Comparison of ENCODE assay signal across 9 cellular contexts in genomic region chr20:50380697-50381040, GRCh38.
DNase-seq lines count a peak whose midpoint lies in the region; ATAC-seq and TF ChIP-seq lines count a peak whose summit lies in the region.
"Had no signal": no experiment of that assay in that cellular context is flagged by ENCODE, and none has a peak within 500 bp of the region (broad histone marks: within the 10 kb centered on the region; RNA-seq: fewer than 3 reads in every experiment).

No MANE protein-coding gene starts in this region.

- H3K36me3 ChIP-seq in liver (ENCODE audit: control insufficient read depth in 4 of 4, insufficient read depth in 3 of 4, low read depth in 1 of 4, low read length in 3 of 4) = no peaks in the 10 kb centered on the region
- H3K36me3 ChIP-seq in CD8-positive, alpha-beta T cell (ENCODE audit: insufficient read depth, low read length) = no peaks in the 10 kb centered on the region

- peak overlapping the region; percentile 83 to 92 for H3K27ac ChIP-seq in liver (ENCODE audit: low read depth in 1 of 2, low read length in 2 of 2)
- no peak overlapping the region for H3K27ac ChIP-seq in CD8-positive, alpha-beta T cell (ENCODE audit: low read depth, low read length)

- peak; percentile 77 to 90 for TF ChIP-seq RAD21 in liver (IDR thresholded peaks at IDR 0.05)

- DNase-seq in ACHN = peak; percentile 58
- DNase-seq in HT1080 (ENCODE audit: low read depth) = peak; percentile 44
- peak; percentile 51 for DNase-seq in astrocyte of the hippocampus (ENCODE audit: low read depth, low spot score)
- DNase-seq in pons (ENCODE audit: low spot score) = no peak
- no peak for DNase-seq in CD8-positive, alpha-beta T cell
- DNase-seq: activated naive CD8-positive, alpha-beta T cell treated with anti-CD3 and anti-CD28 coated beads, Interleukin-2, amount 10 ng/mL, durations not matched to agents 7 days and 5 days had no signal

- CTCF ChIA-PET in CD8-positive, alpha-beta T cell (lab: Charles Lee) = no interaction called here

- peaks cover 22 to 47% (median 38%) of the 10 kb centered on the region in 4 donors for H3K4me1 ChIP-seq in liver (ENCODE audit: control insufficient read depth in 4 of 4, insufficient read depth in 4 of 4, low read length in 3 of 4)
- H3K4me1 ChIP-seq in CD8-positive, alpha-beta T cell (ENCODE audit: insufficient read depth, low read length) = peaks cover 20% of the 10 kb centered on the region

- POLR2A ChIA-PET in CD8-positive, alpha-beta T cell (lab: Charles Lee) = no interaction called here

- WGBS in liver = 20% methylated on average over 5 of the region's 5 CpGs

- no peaks in the 10 kb centered on the region for H3K36me3 Mint-ChIP-seq in CD8-positive, alpha-beta T cell

- H3K27me3 Mint-ChIP-seq in CD8-positive, alpha-beta T cell (ENCODE audit: low read depth) = no peaks in the 10 kb centered on the region
- H3K27me3 Mint-ChIP-seq: activated naive CD8-positive, alpha-beta T cell treated with anti-CD3 and anti-CD28 coated beads, Interleukin-2, amount 10 ng/mL, durations not matched to agents 7 days and 5 days had no signal

- in situ Hi-C loops in ACHN (cut with HindIII; ENCODE audit: low pct_ligation_motif_present, low pct_unique_long_range_greater_than_20kb, low sequenced_read_pairs) = no loop called here

- peaks cover 44% of the 10 kb centered on the region for H3K4me1 Mint-ChIP-seq in CD8-positive, alpha-beta T cell (ENCODE audit: low read depth)

- intact Hi-C loops in CD8-positive, alpha-beta T cell (cut with DNase I, micrococcal nuclease) = no loop called here

- H3K9me3 ChIP-seq in liver (ENCODE audit: control insufficient read depth in 4 of 4, low read length in 3 of 4) = no peaks in the 10 kb centered on the region
- H3K9me3 ChIP-seq in CD8-positive, alpha-beta T cell (ENCODE audit: low read length) = no peaks in the 10 kb centered on the region

- no peak overlapping the region for H3K4me3 Mint-ChIP-seq in CD8-positive, alpha-beta T cell

- no peak for ATAC-seq in GM21786 (IDR thresholded peaks at IDR 0.05; ENCODE audit: unreplicated experiment)
- no peak for ATAC-seq in GM18861 (IDR thresholded peaks at IDR 0.05; ENCODE audit: unreplicated experiment)
- ATAC-seq in CD8-positive, alpha-beta T cell = no peak

- peak; percentile 63 for TF ChIP-seq CTCF in liver (IDR thresholded peaks at IDR 0.05; ENCODE audit: low read depth, low read length, missing input control)
- TF ChIP-seq CTCF in CD8-positive, alpha-beta T cell (IDR thresholded peaks at IDR 0.05) = no peak

- no peaks in the 10 kb centered on the region for H3K9me3 Mint-ChIP-seq in CD8-positive, alpha-beta T cell
- H3K9me3 Mint-ChIP-seq: activated naive CD8-positive, alpha-beta T cell treated with anti-CD3 and anti-CD28 coated beads, Interleukin-2, amount 10 ng/mL, durations not matched to agents 7 days and 5 days had no signal

- no peak overlapping the region for H3K4me3 ChIP-seq in liver (ENCODE audit: low read depth in 1 of 3, low read length in 3 of 3)
- no peak overlapping the region for H3K4me3 ChIP-seq in CD8-positive, alpha-beta T cell (ENCODE audit: low read depth, low read length)

- peak overlapping the region in 1 of 2 donors; percentile 80 for H3K9ac ChIP-seq in liver (ENCODE audit: low read depth in 1 of 2, low read length in 2 of 2)

- H3K27me3 ChIP-seq in liver (ENCODE audit: control insufficient read depth in 4 of 4, insufficient read depth in 4 of 4, low read length in 3 of 4) = no peaks in the 10 kb centered on the region
- no peaks in the 10 kb centered on the region for H3K27me3 ChIP-seq in CD8-positive, alpha-beta T cell (ENCODE audit: insufficient read depth, low read length)

- no peak overlapping the region for H3K27ac Mint-ChIP-seq in CD8-positive, alpha-beta T cell

TF ChIP-seq in liver, 16 proteins besides CTCF, POLR2A, EP300 and RAD21:
- TF ChIP-seq FOXA2 (IDR thresholded peaks at IDR 0.05) (no peak), RXRA (IDR thresholded peaks at IDR 0.05) (peak in 1 of 2 donors; percentile 46), REST (IDR thresholded peaks at IDR 0.05) (no peak), FOXA1 (IDR thresholded peaks at IDR 0.05) (no peak), HNF4A (conservative IDR thresholded peaks at IDR 0.05) (peak; percentile 12 to 24), HNF4G (IDR thresholded peaks at IDR 0.05) (no peak), ATF3 (IDR thresholded peaks at IDR 0.05) (no peak)

Comparison
In these comparisons a context has a peak if more than half of its experiments do, and no peak if none do; other contexts are left out.
1. DNase-seq: peak in ACHN (single experiment), HT1080 (single experiment) and astrocyte of the hippocampus (single experiment); none in pons (single experiment) and CD8-positive, alpha-beta T cell (0 of 7).